ENCODE assay signal across 32 cellular contexts in genomic region chr6:110250058-110250457, GRCh38.
"Had no signal": no experiment of that assay in that cellular context is flagged by ENCODE, and none has a peak within 500 bp of the region (broad histone marks: within the 10 kb centered on the region; RNA-seq: fewer than 3 reads in every experiment).

No MANE protein-coding gene starts in this region.

- H3K27ac ChIP-seq: adrenal gland, body of pancreas, cardiac muscle cell, coronary artery, epithelial cell of prostate, esophagus squamous epithelium, gastroesophageal sphincter, heart right ventricle had no signal

- H3K9me3 Mint-ChIP-seq: activated CD8-positive, alpha-beta T cell treated with anti-CD3 and anti-CD28 coated beads for 36 hours; activated naive CD8-positive, alpha-beta T cell treated with anti-CD3 and anti-CD28 coated beads, Interleukin-2, amount 50 U/mL, for 24 hours; activated T-cell treated with anti-CD3 and anti-CD28 coated beads, Interleukin-2, amount 50 U/mL, for 4 hours; activated T-helper 17 cell treated with anti-CD3 and anti-CD28 coated beads, Interleukin-2, amount 50 U/mL, for 72 hours had no signal

- H3K4me1 Mint-ChIP-seq: activated B cell treated with CpG ODN at 0.5 μM for 24 hours; activated naive CD4-positive, alpha-beta T cell treated with anti-CD3 and anti-CD28 coated beads, Interleukin-2, amount 50 U/mL, for 24 hours; activated naive CD8-positive, alpha-beta T cell treated with anti-CD3 and anti-CD28 coated beads for 36 hours; activated naive CD8-positive, alpha-beta T cell treated with anti-CD3 and anti-CD28 coated beads, Interleukin-2, amount 50 U/mL, for 24 hours; activated T-helper 17 cell treated with anti-CD3 and anti-CD28 coated beads, Interleukin-2, amount 50 U/mL, for 72 hours had no signal

- H3K4me3 Mint-ChIP-seq: activated B cell treated with CpG ODN at 0.5 μM for 24 hours; activated CD8-positive, alpha-beta T cell treated with anti-CD3 and anti-CD28 coated beads for 36 hours; activated naive CD4-positive, alpha-beta T cell treated with anti-CD3 and anti-CD28 coated beads, Interleukin-2, amount 50 U/mL, for 24 hours; activated naive CD8-positive, alpha-beta T cell treated with anti-CD3 and anti-CD28 coated beads for 36 hours; activated naive CD8-positive, alpha-beta T cell treated with anti-CD3 and anti-CD28 coated beads, Interleukin-2, amount 50 U/mL, for 24 hours; activated T-cell treated with anti-CD3 and anti-CD28 coated beads, Interleukin-2, amount 50 U/mL, for 4 hours; activated T-helper 17 cell treated with anti-CD3 and anti-CD28 coated beads, Interleukin-2, amount 50 U/mL, for 72 hours; effector memory CD8-positive, alpha-beta T cell had no signal

- H3K27me3 Mint-ChIP-seq: activated B cell treated with CpG ODN at 0.5 μM for 24 hours; activated CD8-positive, alpha-beta T cell treated with anti-CD3 and anti-CD28 coated beads for 36 hours; activated naive CD4-positive, alpha-beta T cell treated with anti-CD3 and anti-CD28 coated beads, Interleukin-2, amount 50 U/mL, for 24 hours; activated naive CD8-positive, alpha-beta T cell treated with anti-CD3 and anti-CD28 coated beads for 36 hours; activated naive CD8-positive, alpha-beta T cell treated with anti-CD3 and anti-CD28 coated beads, Interleukin-2, amount 50 U/mL, for 24 hours had no signal

- H3K27ac Mint-ChIP-seq: activated B cell treated with CpG ODN at 0.5 μM for 24 hours; activated CD8-positive, alpha-beta T cell treated with anti-CD3 and anti-CD28 coated beads for 36 hours; activated naive CD4-positive, alpha-beta T cell treated with anti-CD3 and anti-CD28 coated beads, Interleukin-2, amount 50 U/mL, for 24 hours; activated naive CD8-positive, alpha-beta T cell treated with anti-CD3 and anti-CD28 coated beads for 36 hours; activated naive CD8-positive, alpha-beta T cell treated with anti-CD3 and anti-CD28 coated beads, Interleukin-2, amount 50 U/mL, for 24 hours; activated T-helper 17 cell treated with anti-CD3 and anti-CD28 coated beads, Interleukin-2, amount 50 U/mL, for 72 hours; effector memory CD8-positive, alpha-beta T cell had no signal

- ATAC-seq: activated CD4-positive, CD25-positive, alpha-beta regulatory T cell treated with anti-CD3 and anti-CD28 coated beads, Interleukin-2, amount 50 U/mL, for 24 hours; activated CD8-positive, alpha-beta T cell treated with anti-CD3 and anti-CD28 coated beads for 36 hours; activated naive CD8-positive, alpha-beta T cell treated with anti-CD3 and anti-CD28 coated beads, Interleukin-2, amount 50 U/mL, for 24 hours; activated T-cell treated with anti-CD3 and anti-CD28 coated beads, Interleukin-2, amount 50 U/mL, for 4 hours; activated T-helper 17 cell treated with anti-CD3 and anti-CD28 coated beads, Interleukin-2, amount 50 U/mL, for 72 hours; body of pancreas; effector memory CD8-positive, alpha-beta T cell; gastroesophageal sphincter; heart right ventricle had no signal

- H3K36me3 ChIP-seq: adrenal gland, cardiac muscle cell had no signal

- H3K4me1 ChIP-seq: adrenal gland, body of pancreas, esophagus squamous epithelium, gastroesophageal sphincter, heart right ventricle had no signal

- H3K9me3 ChIP-seq: adrenal gland, body of pancreas, esophagus squamous epithelium, gastroesophageal sphincter had no signal

- H3K27me3 ChIP-seq: adrenal gland, body of pancreas, cardiac muscle cell, esophagus squamous epithelium, gastroesophageal sphincter, heart right ventricle had no signal

- H3K4me3 ChIP-seq: adrenal gland, body of pancreas, cardiac muscle cell, coronary artery, esophagus squamous epithelium, gastroesophageal sphincter, heart right ventricle had no signal

- DNase-seq: activated B cell treated with CpG ODN at 0.5 μM for 24 hours; activated CD4-positive, alpha-beta T cell treated with anti-CD3 and anti-CD28 coated beads for 48 hours; activated CD4-positive, alpha-beta T cell treated with anti-CD3 and anti-CD28 coated beads, Interleukin-2, amount 50 U/mL, for 1 hour; activated CD4-positive, alpha-beta T cell treated with anti-CD3 and anti-CD28 coated beads, Interleukin-2, amount 50 U/mL, for 48 hours; activated CD8-positive, alpha-beta memory T cell treated with anti-CD3 and anti-CD28 coated beads for 24 hours; activated CD8-positive, alpha-beta T cell treated with anti-CD3 and anti-CD28 coated beads for 36 hours; activated effector memory CD4-positive, alpha-beta T cell treated with Interleukin-2 at 50 U/mL for 16 hours; activated gamma-delta T cell treated with Interleukin-2 at 50 U/mL for 16 hours; activated naive CD4-positive, alpha-beta T cell treated with Interleukin-2 at 50 U/mL for 16 hours; activated naive CD8-positive, alpha-beta T cell treated with anti-CD3 and anti-CD28 coated beads for 36 hours; activated naive CD8-positive, alpha-beta T cell treated with anti-CD3 and anti-CD28 coated beads, Interleukin-2, amount 50 U/mL, for 24 hours; activated T-cell treated with anti-CD3 and anti-CD28 coated beads, Interleukin-2, amount 50 U/mL, for 4 hours; adrenal gland; amygdala; aorta; body of pancreas; central memory CD4-positive, alpha-beta T cell; cerebellar nuclear complex; dermis blood vessel endothelial cell; effector CD4-positive, alpha-beta T cell; effector memory CD8-positive, alpha-beta T cell; esophagus squamous epithelium; foreskin melanocyte; heart right ventricle; T-helper 2 cell had no signal
